In the genomic region with DNA sequence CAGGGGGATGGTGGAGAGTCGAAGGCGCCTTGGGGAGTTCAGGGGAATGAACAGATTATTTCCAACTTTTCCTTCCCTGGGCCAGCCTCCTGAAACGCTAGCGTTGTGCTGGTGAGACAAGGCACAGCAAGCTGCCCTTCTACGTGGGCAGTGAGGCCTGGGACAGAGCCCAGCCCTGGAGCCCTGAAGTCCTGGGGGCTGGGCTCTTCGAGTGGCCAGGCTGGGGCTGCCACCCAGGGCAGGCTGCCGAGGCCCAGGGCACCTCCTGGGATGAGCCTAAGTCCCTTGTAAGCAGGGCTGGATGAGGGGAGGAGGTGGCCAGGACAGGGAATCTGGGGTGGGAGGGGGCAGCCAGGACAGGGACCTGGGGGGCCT, we compare ENCODE assay signal across 1 cellular context.
TF ChIP-seq lines count a peak whose summit lies in the region.

No MANE protein-coding gene starts in this region.

TF ChIP-seq in GM23338, 12 proteins besides CTCF, POLR2A, EP300 and RAD21 (continued from another document):
- TF ChIP-seq, protein P1, sequence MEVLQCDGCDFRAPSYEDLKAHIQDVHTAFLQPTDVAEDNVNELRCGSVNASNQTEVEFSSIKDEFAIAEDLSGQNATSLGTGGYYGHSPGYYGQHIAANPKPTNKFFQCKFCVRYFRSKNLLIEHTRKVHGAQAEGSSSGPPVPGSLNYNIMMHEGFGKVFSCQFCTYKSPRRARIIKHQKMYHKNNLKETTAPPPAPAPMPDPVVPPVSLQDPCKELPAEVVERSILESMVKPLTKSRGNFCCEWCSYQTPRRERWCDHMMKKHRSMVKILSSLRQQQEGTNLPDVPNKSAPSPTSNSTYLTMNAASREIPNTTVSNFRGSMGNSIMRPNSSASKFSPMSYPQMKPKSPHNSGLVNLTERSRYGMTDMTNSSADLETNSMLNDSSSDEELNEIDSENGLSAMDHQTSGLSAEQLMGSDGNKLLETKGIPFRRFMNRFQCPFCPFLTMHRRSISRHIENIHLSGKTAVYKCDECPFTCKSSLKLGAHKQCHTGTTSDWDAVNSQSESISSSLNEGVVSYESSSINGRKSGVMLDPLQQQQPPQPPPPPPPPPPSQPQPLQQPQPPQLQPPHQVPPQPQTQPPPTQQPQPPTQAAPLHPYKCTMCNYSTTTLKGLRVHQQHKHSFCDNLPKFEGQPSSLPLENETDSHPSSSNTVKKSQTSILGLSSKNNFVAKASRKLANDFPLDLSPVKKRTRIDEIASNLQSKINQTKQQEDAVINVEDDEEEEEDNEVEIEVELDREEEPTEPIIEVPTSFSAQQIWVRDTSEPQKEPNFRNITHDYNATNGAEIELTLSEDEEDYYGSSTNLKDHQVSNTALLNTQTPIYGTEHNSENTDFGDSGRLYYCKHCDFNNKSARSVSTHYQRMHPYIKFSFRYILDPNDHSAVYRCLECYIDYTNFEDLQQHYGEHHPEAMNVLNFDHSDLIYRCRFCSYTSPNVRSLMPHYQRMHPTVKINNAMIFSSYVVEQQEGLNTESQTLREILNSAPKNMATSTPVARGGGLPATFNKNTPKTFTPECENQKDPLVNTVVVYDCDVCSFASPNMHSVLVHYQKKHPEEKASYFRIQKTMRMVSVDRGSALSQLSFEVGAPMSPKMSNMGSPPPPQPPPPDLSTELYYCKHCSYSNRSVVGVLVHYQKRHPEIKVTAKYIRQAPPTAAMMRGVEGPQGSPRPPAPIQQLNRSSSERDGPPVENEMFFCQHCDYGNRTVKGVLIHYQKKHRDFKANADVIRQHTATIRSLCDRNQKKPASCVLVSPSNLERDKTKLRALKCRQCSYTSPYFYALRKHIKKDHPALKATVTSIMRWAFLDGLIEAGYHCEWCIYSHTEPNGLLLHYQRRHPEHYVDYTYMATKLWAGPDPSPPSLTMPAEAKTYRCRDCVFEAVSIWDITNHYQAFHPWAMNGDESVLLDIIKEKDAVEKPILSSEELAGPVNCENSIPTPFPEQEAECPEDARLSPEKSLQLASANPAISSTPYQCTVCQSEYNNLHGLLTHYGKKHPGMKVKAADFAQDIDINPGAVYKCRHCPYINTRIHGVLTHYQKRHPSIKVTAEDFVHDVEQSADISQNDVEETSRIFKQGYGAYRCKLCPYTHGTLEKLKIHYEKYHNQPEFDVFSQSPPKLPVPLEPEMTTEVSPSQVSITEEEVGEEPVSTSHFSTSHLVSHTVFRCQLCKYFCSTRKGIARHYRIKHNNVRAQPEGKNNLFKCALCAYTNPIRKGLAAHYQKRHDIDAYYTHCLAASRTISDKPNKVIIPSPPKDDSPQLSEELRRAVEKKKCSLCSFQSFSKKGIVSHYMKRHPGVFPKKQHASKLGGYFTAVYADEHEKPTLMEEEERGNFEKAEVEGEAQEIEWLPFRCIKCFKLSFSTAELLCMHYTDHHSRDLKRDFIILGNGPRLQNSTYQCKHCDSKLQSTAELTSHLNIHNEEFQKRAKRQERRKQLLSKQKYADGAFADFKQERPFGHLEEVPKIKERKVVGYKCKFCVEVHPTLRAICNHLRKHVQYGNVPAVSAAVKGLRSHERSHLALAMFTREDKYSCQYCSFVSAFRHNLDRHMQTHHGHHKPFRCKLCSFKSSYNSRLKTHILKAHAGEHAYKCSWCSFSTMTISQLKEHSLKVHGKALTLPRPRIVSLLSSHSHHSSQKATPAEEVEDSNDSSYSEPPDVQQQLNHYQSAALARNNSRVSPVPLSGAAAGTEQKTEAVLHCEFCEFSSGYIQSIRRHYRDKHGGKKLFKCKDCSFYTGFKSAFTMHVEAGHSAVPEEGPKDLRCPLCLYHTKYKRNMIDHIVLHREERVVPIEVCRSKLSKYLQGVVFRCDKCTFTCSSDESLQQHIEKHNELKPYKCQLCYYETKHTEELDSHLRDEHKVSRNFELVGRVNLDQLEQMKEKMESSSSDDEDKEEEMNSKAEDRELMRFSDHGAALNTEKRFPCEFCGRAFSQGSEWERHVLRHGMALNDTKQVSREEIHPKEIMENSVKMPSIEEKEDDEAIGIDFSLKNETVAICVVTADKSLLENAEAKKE (CRISPR knock-in tag; IDR thresholded peaks at IDR 0.05): no peak
- TF ChIP-seq, protein P2, sequence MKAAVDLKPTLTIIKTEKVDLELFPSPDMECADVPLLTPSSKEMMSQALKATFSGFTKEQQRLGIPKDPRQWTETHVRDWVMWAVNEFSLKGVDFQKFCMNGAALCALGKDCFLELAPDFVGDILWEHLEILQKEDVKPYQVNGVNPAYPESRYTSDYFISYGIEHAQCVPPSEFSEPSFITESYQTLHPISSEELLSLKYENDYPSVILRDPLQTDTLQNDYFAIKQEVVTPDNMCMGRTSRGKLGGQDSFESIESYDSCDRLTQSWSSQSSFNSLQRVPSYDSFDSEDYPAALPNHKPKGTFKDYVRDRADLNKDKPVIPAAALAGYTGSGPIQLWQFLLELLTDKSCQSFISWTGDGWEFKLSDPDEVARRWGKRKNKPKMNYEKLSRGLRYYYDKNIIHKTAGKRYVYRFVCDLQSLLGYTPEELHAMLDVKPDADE (IDR thresholded peaks at IDR 0.05): no peak
